ENCODE assay signal across 20 cellular contexts in genomic region chr11:120828847-120829246, GRCh38.
DNase-seq lines count a peak whose midpoint lies in the region; ATAC-seq and TF ChIP-seq lines count a peak whose summit lies in the region.
"Had no signal": no experiment of that assay in that cellular context is flagged by ENCODE, and none has a peak within 500 bp of the region (broad histone marks: within the 10 kb centered on the region; RNA-seq: fewer than 3 reads in every experiment).

No MANE protein-coding gene starts in this region.

- no peak overlapping the region for H3K14ac ChIP-seq in H9 (ENCODE audit: insufficient read depth, low read length)

- H3K23ac ChIP-seq in H9 (ENCODE audit: insufficient read length, low read depth, low read length): no peak overlapping the region

- H3K27ac Mint-ChIP-seq in H9: peak overlapping the region in 1 of 3 experiments; percentile 68; a peak in 1 of 7 replicates
- H3K27ac Mint-ChIP-seq: B cell; CD8-positive, alpha-beta memory T cell; HFFc6; IgD-negative memory B cell had no signal

- no CpG with 5 or more reads among the region's 5 CpGs for WGBS in H9 (ENCODE audit: extremely low coverage, insufficient read length, low lambda C conversion rate)

- ATAC-seq in GM18520 (IDR thresholded peaks at IDR 0.05; ENCODE audit: unreplicated experiment): no peak
- ATAC-seq in GM21529 (IDR thresholded peaks at IDR 0.05; ENCODE audit: unreplicated experiment): no peak
- ATAC-seq in GM21825 (IDR thresholded peaks at IDR 0.05; ENCODE audit: unreplicated experiment): no peak
- ATAC-seq: HCT116, HepG2 had no signal

- H4K20me1 ChIP-seq in H9 (ENCODE audit: control insufficient read depth, insufficient read depth, insufficient read length): no peaks in the 10 kb centered on the region
- H4K20me1 ChIP-seq: BLaER1 treated with 17β-estradiol and CSF1 and Interleukin-3, amounts not matched to agents 10 nM and 100 nM had no signal

- no peak overlapping the region for H3T11ph ChIP-seq in H9 (ENCODE audit: low read length)

- no peaks in the 10 kb centered on the region for H3K23me2 ChIP-seq in H9 (ENCODE audit: insufficient read length, low read depth, low read length, poor library complexity, severe bottlenecking)

- no peak for TF ChIP-seq CTCF in H9 (conservative IDR thresholded peaks at IDR 0.05)

- no peak overlapping the region for H3K18ac ChIP-seq in H9 (ENCODE audit: insufficient read length, low read depth, low read length)

- peaks cover 3 to 12% of the 10 kb centered on the region in 2 experiments for H3K4me1 Mint-ChIP-seq in H9
- H3K4me1 Mint-ChIP-seq: B cell; CD8-positive, alpha-beta memory T cell; IgD-negative memory B cell had no signal

- no peaks in the 10 kb centered on the region for H3K9me3 Mint-ChIP-seq in H9
- H3K9me3 Mint-ChIP-seq: HFFc6, IgD-negative memory B cell had no signal

- H2BK20ac ChIP-seq in H9 (ENCODE audit: low read depth, low read length, poor library complexity, severe bottlenecking): no peak overlapping the region

- H3K56ac ChIP-seq in H9 (ENCODE audit: insufficient read length, low read depth, low read length): no peak overlapping the region

- H3K4me1 ChIP-seq in H9 (ENCODE audit: insufficient read depth, low read length): no peaks in the 10 kb centered on the region
- H3K4me1 ChIP-seq: BLaER1 treated with 17β-estradiol and CSF1 and Interleukin-3, amounts not matched to agents 10 nM and 100 nM had no signal

- in situ Hi-C loops in ACHN (cut with HindIII; ENCODE audit: low pct_ligation_motif_present, low pct_unique_long_range_greater_than_20kb, low sequenced_read_pairs): no loop called here

- no peak overlapping the region for H2BK120ac ChIP-seq in H9 (ENCODE audit: low read depth, low read length, poor library complexity, severe bottlenecking)

- no peaks in the 10 kb centered on the region for H3K79me2 ChIP-seq in H9 (ENCODE audit: insufficient read depth, low read length)

- H3K4me2 ChIP-seq in H9 (ENCODE audit: insufficient read depth, insufficient read length, low read length): no peak overlapping the region
- H3K4me2 ChIP-seq: BLaER1 treated with 17β-estradiol and CSF1 and Interleukin-3, amounts not matched to agents 10 nM and 100 nM had no signal

- peak; percentile 13 for DNase-seq in ACHN
- peak; percentile 55 for DNase-seq in NCI-H446 treated with DMSO at 0.1 percent for 48 hours (lab: John Stamatoyannopoulos, UW)
- peak; percentile 18 for DNase-seq in kidney glomerular epithelial cell (lab: John Stamatoyannopoulos, UW)
- DNase-seq in putamen (ENCODE audit: low spot score): peak; percentile 74
- no peak for DNase-seq in H9
- DNase-seq: 8988T; CD8-positive, alpha-beta memory T cell; COR-L47; DMS 273 treated with DMSO at 0.1 percent for 48 hours; GM23248; HFFc6; KBM-7 had no signal

- H2BK5ac ChIP-seq in H9 (ENCODE audit: insufficient read length, low read length): no peak overlapping the region

- no peak overlapping the region for H3K27ac ChIP-seq in H9 (ENCODE audit: insufficient read length, low read depth, low read length)
- H3K27ac ChIP-seq: BLaER1 treated with 17β-estradiol and CSF1 and Interleukin-3, amounts not matched to agents 10 nM and 100 nM; GM23248 had no signal

- no peak overlapping the region for H3K9ac ChIP-seq in H9 (ENCODE audit: extremely low read depth, insufficient read length, low read length)
- H3K9ac ChIP-seq: BLaER1 treated with 17β-estradiol and CSF1 and Interleukin-3, amounts not matched to agents 10 nM and 100 nM; GM23248 had no signal

- no peak overlapping the region for H2BK15ac ChIP-seq in H9 (ENCODE audit: low read depth, low read length)

- H3K9me3 ChIP-seq in H9 (ENCODE audit: control insufficient read depth, low read depth, low read length): no peaks in the 10 kb centered on the region
- H3K9me3 ChIP-seq: BLaER1 treated with 17β-estradiol and CSF1 and Interleukin-3, amounts not matched to agents 10 nM and 100 nM had no signal

- no peak overlapping the region for H2AK5ac ChIP-seq in H9 (ENCODE audit: insufficient read length, low read length)

- H2BK12ac ChIP-seq in H9 (ENCODE audit: insufficient read length, low read depth, low read length): no peak overlapping the region

- H3K27me3 Mint-ChIP-seq in H9 (ENCODE audit: low read depth): no peaks in the 10 kb centered on the region; the same call in 1 of the 2 replicates

- no peaks in the 10 kb centered on the region for H3K27me3 ChIP-seq in H9 (ENCODE audit: insufficient read depth, low read length)
- H3K27me3 ChIP-seq: BLaER1 treated with 17β-estradiol and CSF1 and Interleukin-3, amounts not matched to agents 10 nM and 100 nM had no signal

- H2AFZ ChIP-seq in H9 (ENCODE audit: low read length): no peak overlapping the region
- H2AFZ ChIP-seq: GM23248 had no signal

- H4K8ac ChIP-seq in H9 (replicated peaks; ENCODE audit: insufficient read length, low read depth, low read length): no peak overlapping the region

- H3K4me3 Mint-ChIP-seq in H9: no peak overlapping the region
- H3K4me3 Mint-ChIP-seq: B cell; CD8-positive, alpha-beta memory T cell; HFFc6; IgD-negative memory B cell had no signal

- H3K79me1 ChIP-seq in H9 (ENCODE audit: insufficient read depth, low read depth, low read length, poor library complexity, severe bottlenecking): no peaks in the 10 kb centered on the region

- H4K5ac ChIP-seq in H9 (ENCODE audit: insufficient read length, low read depth, low read length): no peak overlapping the region

- no peak overlapping the region for H4K91ac ChIP-seq in H9 (ENCODE audit: insufficient read length, low read depth, low read length)

- no peaks in the 10 kb centered on the region for H3K36me3 Mint-ChIP-seq in H9 (ENCODE audit: insufficient read depth in 1 of 3, low read depth in 3 of 3)
- H3K36me3 Mint-ChIP-seq: CD8-positive, alpha-beta memory T cell; IgD-negative memory B cell had no signal

- no peak overlapping the region for H3K4ac ChIP-seq in H9 (ENCODE audit: low read depth, low read length)
